ENCODE assay signal across 8 cellular contexts in genomic region chr21:33360871-33361602, GRCh38. TPM values are rescaled to one million over a fixed set of nuclear protein-coding genes. Genes with fewer than 3 reads are reported as not detected.
A peak's percentile ranks its signal among the peaks of the same experiment; 100 is the strongest.
DNase-seq lines count a peak whose midpoint lies in the region; FAIRE-seq and TF ChIP-seq lines count a peak whose summit lies in the region.

No MANE protein-coding gene starts in this region.

- H3K27ac ChIP-seq in cardiac muscle cell, result no peak overlapping the region
- H3K27ac ChIP-seq in prostate gland, result peak overlapping the region in 1 of 2 donors; percentile 30

- peaks cover 28% of the 10 kb centered on the region for H3K4me1 Mint-ChIP-seq in HFFc6 (ENCODE audit: low read depth)
- H3K4me1 Mint-ChIP-seq in activated naive CD8-positive, alpha-beta T cell (ENCODE audit: low read depth), result peaks cover 17% of the 10 kb centered on the region

- H3K4me3 ChIP-seq in cardiac muscle cell (peak overlapping the region; percentile 27), prostate gland (peak overlapping the region in 1 of 2 donors; percentile 1)

- peak overlapping the region; percentile 17; the same call in 1 of the 2 replicates for H3K27ac Mint-ChIP-seq in HFFc6
- H3K27ac Mint-ChIP-seq in activated naive CD8-positive, alpha-beta T cell, result peak overlapping the region; percentile 76

- H3K4me1 ChIP-seq in cardiac muscle cell (ENCODE audit: low read depth) (peaks cover 4% of the 10 kb centered on the region), prostate gland (replicated peaks) (no peaks in the 10 kb centered on the region)

- H3K27me3 ChIP-seq in cardiac muscle cell, result no peaks in the 10 kb centered on the region
- no peaks in the 10 kb centered on the region for H3K27me3 ChIP-seq in prostate gland (replicated peaks; ENCODE audit: insufficient read depth)

- no peak for TF ChIP-seq POLR2A in prostate gland (IDR thresholded peaks at IDR 0.05)

- FAIRE-seq in G401.6 (lab: Jason Lieb, UNC), result peak; percentile 27

- intact Hi-C loops in prostate gland (cut with DNase I), result loop anchor here (5.0 kb wide), 1 partner anchor 159 kb away; no protein-coding TSS in a partner anchor

- H3K9me3 ChIP-seq in cardiac muscle cell (ENCODE audit: low read depth) (no peaks in the 10 kb centered on the region), prostate gland (no peaks in the 10 kb centered on the region)

- 24% methylated on average over 14 of the region's 14 CpGs for WGBS in prostate gland

- peak overlapping the region; percentile 35; the same call in 1 of the 2 replicates for H3K4me3 Mint-ChIP-seq in HFFc6
- H3K4me3 Mint-ChIP-seq in activated naive CD8-positive, alpha-beta T cell, result peak overlapping the region; percentile 89

- DNase-seq in HFFc6 (peak; percentile 39), NCI-H1105 (lab: John Stamatoyannopoulos, UW) (peak; percentile 81), SKM-1 treated with dmso at 0.1 percent for 144 hours (lab: John Stamatoyannopoulos, UW; ENCODE audit: unreplicated experiment) (peak; percentile 73), cardiac muscle cell (ENCODE audit: low read depth in 1 of 2, low spot score in 1 of 2) (peak; percentile 74 to 75), prostate gland (ENCODE audit: low spot score) (peak; percentile 71), ureter (ENCODE audit: low spot score) (peak; percentile 81)

- peaks cover 6% of the 10 kb centered on the region for H3K36me3 ChIP-seq in cardiac muscle cell
- no peaks in the 10 kb centered on the region for H3K36me3 ChIP-seq in prostate gland

- H3K27me3 Mint-ChIP-seq in HFFc6 (ENCODE audit: insufficient read depth), result 0 out of 2 replicates have a peak, but pooled peaks cover 4% of the 10 kb centered on the region
- H3K27me3 Mint-ChIP-seq in activated naive CD8-positive, alpha-beta T cell, result no peaks in the 10 kb centered on the region

- H3K36me3 Mint-ChIP-seq in HFFc6 (ENCODE audit: low read depth), result 0 out of 2 replicates have a peak, but pooled peaks cover 5% of the 10 kb centered on the region
- no peaks in the 10 kb centered on the region for H3K36me3 Mint-ChIP-seq in activated naive CD8-positive, alpha-beta T cell

- TF ChIP-seq CTCF in HFFc6 (IDR thresholded peaks at IDR 0.05) (peak; percentile 92), cardiac muscle cell (IDR thresholded peaks at IDR 0.05; ENCODE audit: low read depth, low read length) (peak; percentile 93), prostate gland (IDR thresholded peaks at IDR 0.05) (peak; percentile 62 to 82 (median 76))

- H3K9me3 Mint-ChIP-seq in HFFc6, result peaks cover 2% of the 10 kb centered on the region; the same call in 1 of the 2 replicates
- no peaks in the 10 kb centered on the region for H3K9me3 Mint-ChIP-seq in activated naive CD8-positive, alpha-beta T cell (ENCODE audit: low read depth)

RNA-seq across cellular contexts. Expression of gene IFNAR1, which starts 36.3 kb away (rescaled TPM):
- 10 to 100 TPM; 42.0 to 49.7 (median 43.6) TPM for total RNA-seq in HFFc6 (2021; fragmentation: NEBNext Ultra II Directional; extraction: Animal tissue kit (Norgen Biotek cat#: 25700))
- total RNA-seq in cardiac muscle cell (6.5 and 12.1 TPM in 2 replicates), prostate gland (10 to 100 TPM; 29.8 to 34.4 TPM), ureter (48.7 TPM)
- 18.6 and 19.2 TPM in 2 replicates for polyA plus RNA-seq in cardiac muscle cell

RNA-seq across cellular contexts. Expression of gene IFNGR2, which starts 42.2 kb away (rescaled TPM):
- 10 to 100 TPM; 51.2 to 68.6 (median 64.2) TPM for total RNA-seq in HFFc6 (2021; fragmentation: NEBNext Ultra II Directional; extraction: Animal tissue kit (Norgen Biotek cat#: 25700))
- total RNA-seq in cardiac muscle cell (36.8 and 47.2 TPM in 2 replicates), prostate gland (100 to 1,000 TPM in 1 of 2 donors, 10 to 100 TPM in 1; 88.1 to 122 TPM), ureter (59.0 TPM)
- 64.6 and 87.6 TPM in 2 replicates for polyA plus RNA-seq in cardiac muscle cell
